ENCODE assay signal across 34 cellular contexts in the genomic region with DNA sequence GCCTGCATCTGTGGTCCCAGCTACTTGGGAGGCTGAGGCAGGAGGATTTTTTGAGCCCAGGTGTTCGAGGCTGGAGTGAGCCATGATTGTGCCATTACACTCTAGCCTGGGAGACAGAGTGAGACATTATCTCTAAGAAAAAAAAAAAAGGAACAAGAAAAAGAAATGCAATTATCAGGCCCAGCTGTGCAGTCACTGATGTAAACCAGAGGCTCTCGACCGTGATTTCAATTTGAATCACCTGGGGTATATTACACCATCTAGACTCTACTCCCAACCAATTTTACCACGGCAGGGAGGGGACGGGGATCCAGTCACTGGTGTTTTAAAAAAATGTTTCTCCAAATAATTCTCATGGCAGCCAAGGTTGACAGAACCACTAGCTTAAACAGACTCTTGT. TPM values are rescaled to one million over a fixed set of nuclear protein-coding genes. Genes with fewer than 3 reads are reported as not detected.
"Had no signal": no experiment of that assay in that cellular context is flagged by ENCODE, and none has a peak within 500 bp of the region (broad histone marks: within the 10 kb centered on the region; RNA-seq: fewer than 3 reads in every experiment).

No MANE protein-coding gene starts in this region.

- H3K36me3 Mint-ChIP-seq: immature natural killer cell; stimulated activated memory B cell treated with anti-CD40 and anti-IgM and Interleukin-4, amounts not matched to agents 10 μg/mL and 1 μg/mL and 100 μg/mL, for 72 hours; type B pancreatic cell had no signal

- H3K36me3 ChIP-seq: left lung, lower lobe of right lung, right atrium auricular region, right lobe of liver, tibial nerve, uterus had no signal

- FAIRE-seq: islet of Langerhans, kidney had no signal

- H3K4me1 Mint-ChIP-seq: immature natural killer cell; nephron; neural crest cell; stimulated activated memory B cell treated with anti-CD40 and anti-IgM and Interleukin-4, amounts not matched to agents 10 μg/mL and 1 μg/mL and 100 μg/mL, for 72 hours had no signal

- H3K9ac ChIP-seq: parathyroid adenoma had no signal

- H3K27ac Mint-ChIP-seq: immature natural killer cell; naive thymus-derived CD8-positive, alpha-beta T cell; nephron; stimulated activated memory B cell treated with anti-CD40 and anti-IgM and Interleukin-4, amounts not matched to agents 10 μg/mL and 1 μg/mL and 100 μg/mL, for 72 hours; stimulated activated naive CD8-positive, alpha-beta T cell treated with anti-CD3 and anti-CD28 coated beads, Interleukin-15, amount 100 ng/mL, for 72 hours; type B pancreatic cell had no signal

- DNase-seq: hypothalamus; immature natural killer cell; kidney; left colon; left lung; lower lobe of right lung; mammary epithelial cell; mesenchymal stem cell; naive thymus-derived CD8-positive, alpha-beta T cell; nucleus accumbens; stimulated activated CD4-positive, alpha-beta T cell treated with anti-CD3 and anti-CD28 coated beads, Interleukin-1b, Interleukin-23, amount 100 ng/mL, for 48 hours; stimulated activated CD4-positive, alpha-beta T cell treated with anti-CD3 and anti-CD28 coated beads, Interleukin-2, amount 100 ng/mL, for 48 hours; stimulated activated CD4-positive, alpha-beta T cell treated with anti-CD3 and anti-CD28 coated beads, Interleukin-4, amount 100 ng/mL, for 4 hours; stimulated activated CD8-positive, alpha-beta memory T cell treated with anti-CD3 and anti-CD28 coated beads, Interleukin-4, amount 100 ng/mL, for 48 hours; stimulated activated naive CD4-positive, alpha-beta T cell treated with Interleukin-2 at 50 U/mL for 16 hours; stimulated activated naive CD8-positive, alpha-beta T cell treated with anti-CD3 and anti-CD28 coated beads, Interleukin-15, amount 100 ng/mL, for 72 hours; substantia nigra; uterus had no signal

- H3K9me3 Mint-ChIP-seq: immature natural killer cell; nephron; neural crest cell; stimulated activated naive CD8-positive, alpha-beta T cell treated with anti-CD3 and anti-CD28 coated beads, Interleukin-15, amount 100 ng/mL, for 72 hours; type B pancreatic cell had no signal

- H3K9me3 ChIP-seq: left lung, lower lobe of right lung, right lobe of liver, tibial nerve, uterus had no signal

- ATAC-seq: left colon; left lung; lower lobe of right lung; naive thymus-derived CD8-positive, alpha-beta T cell; right lobe of liver; stimulated activated memory B cell treated with anti-CD40 and anti-IgM and Interleukin-4, amounts not matched to agents 10 μg/mL and 1 μg/mL and 100 μg/mL, for 72 hours; stimulated activated naive CD8-positive, alpha-beta T cell treated with anti-CD3 and anti-CD28 coated beads, Interleukin-15, amount 100 ng/mL, for 72 hours had no signal

- H3K4me3 ChIP-seq: left lung, lower lobe of right lung, right atrium auricular region, right lobe of liver, smooth muscle cell, tibial nerve, uterus had no signal

- H3K27me3 ChIP-seq: right atrium auricular region, right lobe of liver, uterus had no signal

- H3K79me2 ChIP-seq: parathyroid adenoma had no signal

- H3K4me1 ChIP-seq: left lung, lower lobe of right lung, parathyroid adenoma, right atrium auricular region, tibial nerve, uterus had no signal

- H3K27ac ChIP-seq: left lung, lower lobe of right lung, parathyroid adenoma, right atrium auricular region, right lobe of liver, tibial nerve, uterus had no signal

- H2AFZ ChIP-seq: parathyroid adenoma had no signal

- H3K4me2 ChIP-seq: smooth muscle cell had no signal

- H3K4me3 Mint-ChIP-seq: immature natural killer cell; naive thymus-derived CD8-positive, alpha-beta T cell; nephron; neural crest cell; stimulated activated memory B cell treated with anti-CD40 and anti-IgM and Interleukin-4, amounts not matched to agents 10 μg/mL and 1 μg/mL and 100 μg/mL, for 72 hours; stimulated activated naive CD8-positive, alpha-beta T cell treated with anti-CD3 and anti-CD28 coated beads, Interleukin-15, amount 100 ng/mL, for 72 hours; type B pancreatic cell had no signal

RNA-seq across cellular contexts. Expression of a gene that starts 48.8 kb away (rescaled TPM):
- total RNA-seq: kidney; left lung; liver; lower lobe of right lung; mammary epithelial cell; mucosa of gallbladder; naive thymus-derived CD8-positive, alpha-beta T cell; neural crest cell; pulmonary artery endothelial cell; renal cortical epithelial cell; right atrium auricular region; right lobe of liver; skeletal muscle tissue; smooth muscle cell; tibial nerve; ureter; uterus had no signal
- polyA plus RNA-seq: immature natural killer cell; liver; mammary epithelial cell; naive thymus-derived CD8-positive, alpha-beta T cell; smooth muscle cell had no signal
